In genomic region chr7:152966189-152966588, GRCh38 we compare ENCODE assay signal across 25 cellular contexts.
"Had no signal": no experiment of that assay in that cellular context is flagged by ENCODE, and none has a peak within 500 bp of the region (broad histone marks: within the 10 kb centered on the region; RNA-seq: fewer than 3 reads in every experiment).

No MANE protein-coding gene starts in this region.

- H3K4me1 ChIP-seq: colonic mucosa, foreskin keratinocyte, heart right ventricle, left lung, lower lobe of right lung had no signal

- H3K27me3 ChIP-seq: colonic mucosa, foreskin keratinocyte, heart right ventricle, left lung had no signal

- H3K36me3 ChIP-seq: colonic mucosa, heart right ventricle, left lung, lower lobe of right lung had no signal

- H3K27ac ChIP-seq: colonic mucosa, epithelial cell of prostate, foreskin keratinocyte, heart right ventricle, left lung, lower lobe of right lung had no signal

- H3K4me3 ChIP-seq: colonic mucosa, heart right ventricle, left lung, lower lobe of right lung, mucosa of descending colon had no signal

- H3K9me3 ChIP-seq: colonic mucosa had no signal

- DNase-seq: colonic mucosa; cortex of kidney; effector CD8-positive, alpha-beta T cell; effector memory CD8-positive, alpha-beta T cell; endodermal cell; erythroblast; foreskin keratinocyte; glutamatergic neuron; head of caudate nucleus; heart right ventricle; hippocampal formation; left cardiac atrium; left lung; left ventricle myocardium superior; lower lobe of right lung; mesenchymal stem cell; mucosa of descending colon; naive B cell; naive thymus-derived CD8-positive, alpha-beta T cell had no signal

- ATAC-seq: effector memory CD8-positive, alpha-beta T cell; esophagus mucosa; foreskin keratinocyte; heart right ventricle; left cardiac atrium; left lung; left ventricle myocardium superior; lower lobe of right lung; mucosa of descending colon; naive thymus-derived CD8-positive, alpha-beta T cell had no signal

- FAIRE-seq: endometrium, frontal cortex, islet of Langerhans, keratinocyte had no signal
